ENCODE assay signal across 9 cellular contexts in the genomic region with DNA sequence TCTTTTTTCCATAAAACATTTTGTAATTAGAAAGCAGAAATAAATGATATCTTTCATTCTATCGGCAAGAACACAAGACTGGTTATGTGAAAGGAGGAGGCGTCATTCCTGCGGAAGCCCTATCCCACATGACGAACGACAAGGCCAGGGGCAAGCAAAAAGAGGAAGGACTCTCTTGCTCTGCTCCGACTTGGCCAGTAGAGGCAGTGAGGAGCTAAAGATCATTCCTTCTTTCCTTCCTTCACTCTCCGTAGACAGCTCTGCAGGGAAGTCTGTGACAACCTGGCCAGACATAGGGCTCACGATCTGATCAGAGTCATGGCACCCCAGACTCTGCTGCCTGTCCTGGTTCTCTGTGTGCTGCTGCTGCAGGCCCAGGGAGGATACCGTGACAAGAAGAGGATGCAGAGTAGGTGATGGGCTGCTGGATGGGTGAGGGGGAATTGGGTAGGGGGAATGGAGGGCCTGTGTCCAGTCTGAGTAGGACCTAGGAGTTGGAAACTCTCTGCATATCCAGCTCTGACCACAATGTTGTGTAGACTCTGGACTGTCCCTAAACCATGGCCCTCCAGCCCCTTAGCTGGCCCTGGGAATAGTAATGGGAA. TPM values are rescaled to one million over a fixed set of nuclear protein-coding genes. Genes with fewer than 3 reads are reported as not detected.
DNase-seq lines count a peak whose midpoint lies in the region; ATAC-seq and TF ChIP-seq lines count a peak whose summit lies in the region.
"Had no signal": no experiment of that assay in that cellular context is flagged by ENCODE, and none has a peak within 500 bp of the region (broad histone marks: within the 10 kb centered on the region; RNA-seq: fewer than 3 reads in every experiment).

A gene (plus strand): TSS at position 244 of the 605 bp plus-strand sequence. CDS start 75 bp downstream, at position 319.

- TF ChIP-seq CTCF in CD4-positive, alpha-beta T cell (IDR thresholded peaks at IDR 0.05) = peak; percentile 40
- TF ChIP-seq CTCF in left ventricle myocardium inferior (IDR thresholded peaks at IDR 0.05; ENCODE audit: borderline replicate concordance) = peak; percentile 60
- peak; percentile 59 for TF ChIP-seq CTCF in smooth muscle cell (IDR thresholded peaks at IDR 0.05; ENCODE audit: borderline replicate concordance, insufficient read depth, poor library complexity, severe bottlenecking)

- H3K9me3 Mint-ChIP-seq in CD4-positive, alpha-beta T cell = peaks cover 6% of the 10 kb centered on the region
- H3K9me3 Mint-ChIP-seq in activated T-helper 17 cell treated with anti-CD3 and anti-CD28 coated beads, Interleukin-2, amount 50 U/mL, for 72 hours = no peaks in the 10 kb centered on the region
- no peaks in the 10 kb centered on the region for H3K9me3 Mint-ChIP-seq in activated T-helper 1 cell treated with anti-CD3 and anti-CD28 coated beads, Interleukin-12 subunit alpha, Interleukin-12 subunit beta, Interleukin-2, Interleukin-4 antibody, amounts not matched to agents 30 ng/mL and 10 ng/mL and 1 ng/mL, durations not matched to agents 14 hours and 24 hours and 36 hours

- no peak within 1 kb of the TSS for H3K4me3 ChIP-seq in left ventricle myocardium inferior
- no peak within 1 kb of the TSS for H3K4me3 ChIP-seq in smooth muscle cell
- H3K4me3 ChIP-seq: skin epidermis had no signal

- no peaks in the 10 kb centered on the region for H3K9me3 ChIP-seq in CD4-positive, alpha-beta T cell (ENCODE audit: control insufficient read depth, low read length)
- H3K9me3 ChIP-seq in left ventricle myocardium inferior (replicated peaks) = peaks cover 8% of the 10 kb centered on the region
- H3K9me3 ChIP-seq in smooth muscle cell (replicated peaks; ENCODE audit: low read depth) = no peaks in the 10 kb centered on the region

- no peak within 1 kb of the TSS for H3K27ac ChIP-seq in CD4-positive, alpha-beta T cell (ENCODE audit: low read depth, low read length)
- H3K27ac ChIP-seq in left ventricle myocardium inferior (replicated peaks) (no peak within 1 kb of the TSS), smooth muscle cell (ENCODE audit: low read depth) (no peak within 1 kb of the TSS)
- H3K27ac ChIP-seq: skin epidermis had no signal

- no peaks in the 10 kb centered on the region for H3F3A ChIP-seq in smooth muscle cell (ENCODE audit: low read depth)

- peak within 1 kb of the TSS; percentile 80 for H3K4me2 ChIP-seq in smooth muscle cell

- H3K4me1 ChIP-seq in left ventricle myocardium inferior (no peaks in the 10 kb centered on the region), smooth muscle cell (ENCODE audit: low read depth) (peaks cover 4% of the 10 kb centered on the region)

- H3K79me2 ChIP-seq in smooth muscle cell (ENCODE audit: low read depth) = no peaks in the 10 kb centered on the region

- CTCF ChIA-PET in CD4-positive, alpha-beta T cell (lab: Charles Lee) = interaction anchor here (1.4 kb wide), 1 partner anchor 13 kb away, joined by 3 read pairs; no protein-coding TSS in a partner anchor

- DNase-seq in CD4-positive, alpha-beta T cell = no peak
- DNase-seq in GM19240 (ENCODE audit: insufficient read length, low spot score) = peak; percentile 34
- peak; percentile 37 for DNase-seq in NCI-H69 (lab: John Stamatoyannopoulos, UW)
- no peak for DNase-seq in left ventricle myocardium inferior
- DNase-seq in smooth muscle cell (lab: John Stamatoyannopoulos, UW; ENCODE audit: unreplicated experiment) = no peak
- DNase-seq in activated T-helper 1 cell treated with anti-CD3 and anti-CD28 coated beads, Interleukin-12 subunit alpha, Interleukin-12 subunit beta, Interleukin-2, Interleukin-4 antibody, amounts not matched to agents 30 ng/mL and 10 ng/mL and 1 ng/mL, durations not matched to agents 14 hours and 24 hours and 36 hours (ENCODE audit: low spot score) = no peak

- H4K20me1 ChIP-seq in smooth muscle cell (ENCODE audit: low read depth) = no peaks in the 10 kb centered on the region

- no peaks in the 10 kb centered on the region for H3K36me3 ChIP-seq in left ventricle myocardium inferior
- H3K36me3 ChIP-seq in smooth muscle cell (ENCODE audit: low read depth) = no peaks in the 10 kb centered on the region

- H3K27me3 Mint-ChIP-seq in CD4-positive, alpha-beta T cell = peaks cover 64% of the 10 kb centered on the region
- H3K27me3 Mint-ChIP-seq in activated T-helper 17 cell treated with anti-CD3 and anti-CD28 coated beads, Interleukin-2, amount 50 U/mL, for 72 hours = peaks cover 37% of the 10 kb centered on the region
- peaks cover 12% of the 10 kb centered on the region for H3K27me3 Mint-ChIP-seq in activated T-helper 1 cell treated with anti-CD3 and anti-CD28 coated beads, Interleukin-12 subunit alpha, Interleukin-12 subunit beta, Interleukin-2, Interleukin-4 antibody, amounts not matched to agents 30 ng/mL and 10 ng/mL and 1 ng/mL, durations not matched to agents 14 hours and 24 hours and 36 hours (ENCODE audit: insufficient read depth)

- POLR2A ChIA-PET in CD4-positive, alpha-beta T cell (lab: Charles Lee) = no interaction called here

- WGBS in smooth muscle cell (ENCODE audit: low lambda C conversion rate) = 13% methylated on average over 9 of the region's 9 CpGs

- no peak within 1 kb of the TSS for H3K4me3 Mint-ChIP-seq in CD4-positive, alpha-beta T cell
- no peak within 1 kb of the TSS for H3K4me3 Mint-ChIP-seq in activated T-helper 17 cell treated with anti-CD3 and anti-CD28 coated beads, Interleukin-2, amount 50 U/mL, for 72 hours
- H3K4me3 Mint-ChIP-seq in activated T-helper 1 cell treated with anti-CD3 and anti-CD28 coated beads, Interleukin-12 subunit alpha, Interleukin-12 subunit beta, Interleukin-2, Interleukin-4 antibody, amounts not matched to agents 30 ng/mL and 10 ng/mL and 1 ng/mL, durations not matched to agents 14 hours and 24 hours and 36 hours = no peak within 1 kb of the TSS

- intact Hi-C loops in CD4-positive, alpha-beta T cell (cut with DNase I, micrococcal nuclease) = no loop called here
- intact Hi-C loops in left ventricle myocardium inferior (cut with micrococcal nuclease) = no loop called here
- intact Hi-C loops in activated T-helper 1 cell treated with anti-CD3 and anti-CD28 coated beads, Interleukin-12 subunit alpha, Interleukin-12 subunit beta, Interleukin-2, Interleukin-4 antibody, amounts not matched to agents 30 ng/mL and 10 ng/mL and 1 ng/mL, durations not matched to agents 14 hours and 24 hours and 36 hours (cut with micrococcal nuclease) = loop anchor here (1.0 kb wide), 2 partner anchors 37 to 142 kb away; no protein-coding TSS in a partner anchor

- no peaks in the 10 kb centered on the region for H3K36me3 Mint-ChIP-seq in CD4-positive, alpha-beta T cell (ENCODE audit: low read depth)
- no peaks in the 10 kb centered on the region for H3K36me3 Mint-ChIP-seq in activated T-helper 17 cell treated with anti-CD3 and anti-CD28 coated beads, Interleukin-2, amount 50 U/mL, for 72 hours (ENCODE audit: low read depth)
- H3K36me3 Mint-ChIP-seq in activated T-helper 1 cell treated with anti-CD3 and anti-CD28 coated beads, Interleukin-12 subunit alpha, Interleukin-12 subunit beta, Interleukin-2, Interleukin-4 antibody, amounts not matched to agents 30 ng/mL and 10 ng/mL and 1 ng/mL, durations not matched to agents 14 hours and 24 hours and 36 hours (ENCODE audit: low read depth) = no peaks in the 10 kb centered on the region

- ATAC-seq in CD4-positive, alpha-beta T cell (ENCODE audit: poor library complexity) = peak; percentile 60
- ATAC-seq in activated T-helper 17 cell treated with anti-CD3 and anti-CD28 coated beads, Interleukin-2, amount 50 U/mL, for 72 hours (replicated peaks) = peak; percentile 79
- ATAC-seq in GM21786 (IDR thresholded peaks at IDR 0.05; ENCODE audit: unreplicated experiment) = no peak

- H3K9ac ChIP-seq in smooth muscle cell (ENCODE audit: low read depth) = no peak within 1 kb of the TSS

- H3K27ac Mint-ChIP-seq in CD4-positive, alpha-beta T cell = no peak within 1 kb of the TSS
- no peak within 1 kb of the TSS for H3K27ac Mint-ChIP-seq in activated T-helper 17 cell treated with anti-CD3 and anti-CD28 coated beads, Interleukin-2, amount 50 U/mL, for 72 hours
- no peak within 1 kb of the TSS for H3K27ac Mint-ChIP-seq in activated T-helper 1 cell treated with anti-CD3 and anti-CD28 coated beads, Interleukin-12 subunit alpha, Interleukin-12 subunit beta, Interleukin-2, Interleukin-4 antibody, amounts not matched to agents 30 ng/mL and 10 ng/mL and 1 ng/mL, durations not matched to agents 14 hours and 24 hours and 36 hours

- H3K4me1 Mint-ChIP-seq in CD4-positive, alpha-beta T cell (ENCODE audit: low read depth) = peaks cover 4% of the 10 kb centered on the region
- H3K4me1 Mint-ChIP-seq in activated T-helper 17 cell treated with anti-CD3 and anti-CD28 coated beads, Interleukin-2, amount 50 U/mL, for 72 hours = no peaks in the 10 kb centered on the region
- H3K4me1 Mint-ChIP-seq in activated T-helper 1 cell treated with anti-CD3 and anti-CD28 coated beads, Interleukin-12 subunit alpha, Interleukin-12 subunit beta, Interleukin-2, Interleukin-4 antibody, amounts not matched to agents 30 ng/mL and 10 ng/mL and 1 ng/mL, durations not matched to agents 14 hours and 24 hours and 36 hours (ENCODE audit: low read depth) = no peaks in the 10 kb centered on the region

- H2AFZ ChIP-seq in smooth muscle cell (ENCODE audit: low read depth) = peak within 1 kb of the TSS; percentile 44

- no peaks in the 10 kb centered on the region for H3K27me3 ChIP-seq in CD4-positive, alpha-beta T cell (ENCODE audit: control insufficient read depth, insufficient read depth, low read length)
- H3K27me3 ChIP-seq in left ventricle myocardium inferior (ENCODE audit: low read depth) = peaks cover 49% of the 10 kb centered on the region
- no peaks in the 10 kb centered on the region for H3K27me3 ChIP-seq in smooth muscle cell (ENCODE audit: low read depth)

RNA-seq across cellular contexts. Expression of the gene that starts here (rescaled TPM):
- not detected for total RNA-seq in CD4-positive, alpha-beta T cell
- total RNA-seq in activated T-helper 17 cell treated with anti-CD3 and anti-CD28 coated beads, Interleukin-2, amount 50 U/mL, for 72 hours = not detected
- total RNA-seq in left ventricle myocardium inferior (not detected), smooth muscle cell (not detected in 2 replicates)
- not detected in 2 replicates for polyA plus RNA-seq in smooth muscle cell
- total RNA-seq in activated T-helper 1 cell treated with anti-CD3 and anti-CD28 coated beads, Interleukin-12 subunit alpha, Interleukin-12 subunit beta, Interleukin-2, Interleukin-4 antibody, amounts not matched to agents 30 ng/mL and 10 ng/mL and 1 ng/mL, durations not matched to agents 14 hours and 24 hours and 36 hours = not detected in 2 replicates

Comparison
In these comparisons a context has a peak if more than half of its experiments do, and no peak if none do; other contexts are left out.
1. Peak in ATAC-seq in CD4-positive, alpha-beta T cell; RNA of the gene not detected or under 1 TPM.
2. Peak in ATAC-seq in activated T-helper 17 cell treated with anti-CD3 and anti-CD28 coated beads, Interleukin-2, amount 50 U/mL, for 72 hours; RNA of the gene not detected or under 1 TPM.
3. DNase-seq: peak in GM19240 (single experiment) and NCI-H69 (single experiment); none in CD4-positive, alpha-beta T cell (0 of 10), left ventricle myocardium inferior (single experiment), smooth muscle cell (single experiment) and activated T-helper 1 cell treated with anti-CD3 and anti-CD28 coated beads, Interleukin-12 subunit alpha, Interleukin-12 subunit beta, Interleukin-2, Interleukin-4 antibody, amounts not matched to agents 30 ng/mL and 10 ng/mL and 1 ng/mL, durations not matched to agents 14 hours and 24 hours and 36 hours (single experiment).
4. Peak in every context shown above with its lines, with median percentiles within 50 percentile points of each other: CTCF ChIP-seq.